1 cellular context compared by ENCODE assay signal in genomic region chr19:45370410-45371204, GRCh38.
TF ChIP-seq lines count a peak whose summit lies in the region.

ERCC2 (minus strand) TSS chr19:45370573; CDS start chr19:45370540, 33 bp downstream.

TF ChIP-seq in K562, 482 proteins besides CTCF, POLR2A, EP300 and RAD21 (continued from another document and continues in another):
- TF ChIP-seq PKNOX1 (IDR thresholded peaks at IDR 0.05) (peak; percentile 100), E2F8 (IDR thresholded peaks at IDR 0.05; ENCODE audit: low read depth, partially characterized antibody) (no peak), AFF4 (CRISPR knock-in tag; IDR thresholded peaks at IDR 0.05) (0 out of 2 replicates have a peak, but pooled peaks have one; percentile 6), PRDM10 (IDR thresholded peaks at IDR 0.05; ENCODE audit: partially characterized antibody) (peak; percentile 3), RBM15 (IDR thresholded peaks at IDR 0.05; ENCODE audit: insufficient read depth, low read length) (no peak), CREM (IDR thresholded peaks at IDR 0.05; ENCODE audit: low read depth) (peak; percentile 85), RNF219 (CRISPR knock-in tag; IDR thresholded peaks at IDR 0.05) (no peak), CREB1 (IDR thresholded peaks at IDR 0.05) (peak; percentile 62; the same call in 1 of the 2 replicates), CREB1 (CRISPR knock-in tag; IDR thresholded peaks at IDR 0.05) (peak; percentile 79), BRD9 (IDR thresholded peaks at IDR 0.05; ENCODE audit: low read depth, partially characterized antibody) (peak; percentile 51), ZNF140 (CRISPR knock-in tag; IDR thresholded peaks at IDR 0.05) (no peak), MYC (IDR thresholded peaks at IDR 0.05; ENCODE audit: low read depth, low read length) (0 out of 2 replicates have a peak, but pooled peaks have one; percentile 16), MYC (CRISPR knock-in tag; IDR thresholded peaks at IDR 0.05; ENCODE audit: borderline replicate concordance, low read depth) (no peak), ZBTB40 (IDR thresholded peaks at IDR 0.05) (peak; percentile 50), ZBTB40 (CRISPR knock-in tag; IDR thresholded peaks at IDR 0.05) (no peak), ZNF778 (CRISPR knock-in tag; IDR thresholded peaks at IDR 0.05) (no peak), SP2 (IDR thresholded peaks at IDR 0.05; ENCODE audit: extremely low read depth, low read depth, low read length, poor library complexity, severe bottlenecking) (peak; percentile 88), TAF7 (tag; IDR thresholded peaks at IDR 0.05) (peak; percentile 70), CBFA2T3 (IDR thresholded peaks at IDR 0.05) (0 out of 2 replicates have a peak, but pooled peaks have one; percentile 18), NFATC3 (IDR thresholded peaks at IDR 0.05) (peak; percentile 30; the same call in 1 of the 2 replicates), ATF6 (CRISPR knock-in tag; IDR thresholded peaks at IDR 0.05) (no peak; the same call in 1 of the 2 replicates), SP1 (CRISPR knock-in tag; IDR thresholded peaks at IDR 0.05) (peak; percentile 87), DMBX1 (CRISPR knock-in tag; IDR thresholded peaks at IDR 0.05; ENCODE audit: borderline replicate concordance) (0 out of 2 replicates have a peak, but pooled peaks have one; percentile 26), C11orf30 (IDR thresholded peaks at IDR 0.05; ENCODE audit: low read depth) (peak; percentile 77), TCF7 (IDR thresholded peaks at IDR 0.05; ENCODE audit: borderline replicate concordance) (no peak), ZNF311 (CRISPR knock-in tag; IDR thresholded peaks at IDR 0.05) (no peak), POLR2AphosphoS5 (IDR thresholded peaks at IDR 0.05; ENCODE audit: control insufficient read depth, insufficient read depth, low read depth, low read length) (peak; percentile 68; the same call in 1 of the 2 replicates), JUND (IDR thresholded peaks at IDR 0.05; ENCODE audit: borderline replicate concordance, low read depth, low read length) (peak; percentile 56), JUND (tag; IDR thresholded peaks at IDR 0.05; ENCODE audit: borderline replicate concordance, low read depth, low read length) (no peak)
